ENCODE assay signal across 7 cellular contexts in the genomic region with DNA sequence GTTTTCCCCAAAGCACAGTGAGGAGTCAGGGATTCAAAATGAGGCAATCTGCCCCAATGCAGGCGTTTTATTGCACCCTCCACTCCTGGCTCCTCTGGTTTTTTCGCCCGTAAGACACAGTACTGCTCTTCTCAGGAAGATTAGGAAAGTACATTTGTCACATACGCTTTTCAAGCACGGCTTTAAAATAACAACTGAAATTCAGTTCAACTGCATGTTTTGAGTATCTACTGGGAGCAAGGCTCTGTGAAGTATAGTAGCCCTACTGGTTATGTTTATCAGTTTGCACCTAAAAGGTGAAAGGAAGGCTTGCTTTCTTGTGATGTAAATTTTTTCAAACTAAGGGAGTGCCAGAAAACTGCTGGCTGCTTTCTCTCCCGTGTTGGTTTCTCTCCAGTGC. TPM values are rescaled to one million over a fixed set of nuclear protein-coding genes. Genes with fewer than 3 reads are reported as not detected.
DNase-seq lines count a peak whose midpoint lies in the region; ATAC-seq and TF ChIP-seq lines count a peak whose summit lies in the region.

No MANE protein-coding gene starts in this region.

- DNase-seq in GM23338 (ENCODE audit: low spot score) (peak; percentile 79), PC-9 (no peak), nephron progenitor cell (no peak), NCI-H2171 (lab: John Stamatoyannopoulos, UW) (no peak)
- no peak for DNase-seq in stimulated activated CD4-positive, alpha-beta T cell treated with anti-CD3 and anti-CD28 coated beads, Interleukin-1b, Interleukin-23, amount 100 ng/mL, for 48 hours

- peaks cover 22% of the 10 kb centered on the region for H3K79me2 ChIP-seq in GM23338 (replicated peaks; ENCODE audit: insufficient read depth)
- peaks cover 34% of the 10 kb centered on the region for H3K79me2 ChIP-seq in PC-9 (ENCODE audit: low read depth)

- POLR2A ChIA-PET in PC-9 (lab: Charles Lee; ENCODE audit: unreplicated experiment) = interaction anchor here (0.6 kb wide), 1 partner anchor 202 kb away, joined by 5 read pairs; no protein-coding TSS in a partner anchor

- H3K4me1 ChIP-seq in GM23338 (ENCODE audit: insufficient read depth) = peaks cover 50% of the 10 kb centered on the region
- H3K4me1 ChIP-seq in PC-9 (replicated peaks; ENCODE audit: insufficient read depth) = peaks cover 24% of the 10 kb centered on the region
- peaks cover 14% of the 10 kb centered on the region for H3K4me1 ChIP-seq in endocrine pancreas (ENCODE audit: control insufficient read depth, insufficient read depth, low read length)

- H3K36me3 ChIP-seq in GM23338 (ENCODE audit: insufficient read depth) (no peaks in the 10 kb centered on the region), PC-9 (ENCODE audit: low read depth) (no peaks in the 10 kb centered on the region), endocrine pancreas (ENCODE audit: control insufficient read depth, insufficient read depth, low read length) (no peaks in the 10 kb centered on the region)

- peak overlapping the region; percentile 79 for H3K4me2 ChIP-seq in GM23338
- peak overlapping the region; percentile 99 for H3K4me2 ChIP-seq in PC-9

- CTCF ChIA-PET in PC-9 (lab: Charles Lee) = interaction anchor here (0.7 kb wide), 1 partner anchor 88 kb away, joined by 3 read pairs; no protein-coding TSS in a partner anchor

- H4K20me1 ChIP-seq in GM23338 (replicated peaks; ENCODE audit: insufficient read depth) = no peaks in the 10 kb centered on the region; the same call in 1 of the 2 replicates
- H4K20me1 ChIP-seq in PC-9 (ENCODE audit: insufficient read depth) = no peaks in the 10 kb centered on the region; the same call in 1 of the 2 replicates

- peaks cover 3% of the 10 kb centered on the region; the same call in 1 of the 3 replicates for H3K36me3 Mint-ChIP-seq in GM23338 (ENCODE audit: low read depth)
- peaks cover 11% of the 10 kb centered on the region for H3K36me3 Mint-ChIP-seq in nephron progenitor cell (ENCODE audit: low read depth)

- H3K9ac ChIP-seq in endocrine pancreas (ENCODE audit: control insufficient read depth, insufficient read depth, low read length) = peak overlapping the region; percentile 55

- H3F3A ChIP-seq in GM23338 (replicated peaks; ENCODE audit: low read depth) (no peaks in the 10 kb centered on the region), PC-9 (ENCODE audit: insufficient read depth, low read depth) (peaks cover 30% of the 10 kb centered on the region)

- no peaks in the 10 kb centered on the region for H3K9me2 ChIP-seq in GM23338 (ENCODE audit: insufficient read depth)
- H3K9me2 ChIP-seq in PC-9 (ENCODE audit: insufficient read depth) = no peaks in the 10 kb centered on the region

- H3K27me3 ChIP-seq in GM23338 (ENCODE audit: insufficient read depth) = peaks cover 4% of the 10 kb centered on the region; the same call in 1 of the 2 replicates
- no peaks in the 10 kb centered on the region for H3K27me3 ChIP-seq in PC-9 (ENCODE audit: insufficient read depth, low read depth)
- no peaks in the 10 kb centered on the region for H3K27me3 ChIP-seq in endocrine pancreas (ENCODE audit: control insufficient read depth, insufficient read depth, low read length)

- peak overlapping the region; percentile 99 for H3K27ac ChIP-seq in GM23338 (ENCODE audit: low read depth)
- H3K27ac ChIP-seq in PC-9 = peak overlapping the region; percentile 89

- H3K4me3 Mint-ChIP-seq in GM23338 (peak overlapping the region; percentile 86), nephron progenitor cell (peak overlapping the region; percentile 93)

- H3K9me3 ChIP-seq in PC-9 (ENCODE audit: insufficient read depth, low read depth) (no peaks in the 10 kb centered on the region), endocrine pancreas (ENCODE audit: control insufficient read depth, low read length) (no peaks in the 10 kb centered on the region)

- intact Hi-C loops in PC-9 (cut with micrococcal nuclease; ENCODE audit: unreplicated experiment) = no loop called here

- no peak for TF ChIP-seq CTCF in GM23338 (conservative IDR thresholded peaks at IDR 0.05; ENCODE audit: low read depth in 2 of 2)
- no peak for TF ChIP-seq CTCF in PC-9 (conservative IDR thresholded peaks at IDR 0.05)
- TF ChIP-seq CTCF in nephron progenitor cell (IDR thresholded peaks at IDR 0.05) = no peak

- no TSS peak for BruUV-seq in PC-9 (replicated peaks; lab: Mats Ljungman, UMichigan)

- peak overlapping the region; percentile 86 for H3K4me3 ChIP-seq in GM23338
- H3K4me3 ChIP-seq in PC-9 = peak overlapping the region; percentile 67
- H3K4me3 ChIP-seq in endocrine pancreas (ENCODE audit: control insufficient read depth, insufficient read depth, low read length) = peak overlapping the region; percentile 90

- peaks cover 61% of the 10 kb centered on the region for H3K4me1 Mint-ChIP-seq in GM23338
- H3K4me1 Mint-ChIP-seq in nephron progenitor cell = peaks cover 35% of the 10 kb centered on the region

- peak overlapping the region; percentile 98 for H3K27ac Mint-ChIP-seq in GM23338
- peak overlapping the region; percentile 99 for H3K27ac Mint-ChIP-seq in nephron progenitor cell

- H3K9me3 Mint-ChIP-seq in GM23338 (no peaks in the 10 kb centered on the region), nephron progenitor cell (no peaks in the 10 kb centered on the region)

- H3K27me3 Mint-ChIP-seq in GM23338 (ENCODE audit: insufficient read depth, low read depth, poor library complexity) (peaks cover 12% of the 10 kb centered on the region), nephron progenitor cell (ENCODE audit: low read depth, poor library complexity) (no peaks in the 10 kb centered on the region)

- no peak overlapping the region for H2AFZ ChIP-seq in GM23338
- H2AFZ ChIP-seq in PC-9 = peak overlapping the region; percentile 85

- ATAC-seq in GM23338 (peak; percentile 8), GM21360 (IDR thresholded peaks at IDR 0.05; ENCODE audit: unreplicated experiment) (no peak)

TF ChIP-seq in GM23338, 12 proteins besides CTCF, POLR2A, EP300 and RAD21 (continues in another document):
- TF ChIP-seq CREB1 (CRISPR knock-in tag; IDR thresholded peaks at IDR 0.05; ENCODE audit: low read depth) = no peak
- no peak for TF ChIP-seq ZNF114 (CRISPR knock-in tag; IDR thresholded peaks at IDR 0.05)
- TF ChIP-seq JUNB (IDR thresholded peaks at IDR 0.05; ENCODE audit: unreplicated experiment) = peak; percentile 48
- TF ChIP-seq, protein P1, sequence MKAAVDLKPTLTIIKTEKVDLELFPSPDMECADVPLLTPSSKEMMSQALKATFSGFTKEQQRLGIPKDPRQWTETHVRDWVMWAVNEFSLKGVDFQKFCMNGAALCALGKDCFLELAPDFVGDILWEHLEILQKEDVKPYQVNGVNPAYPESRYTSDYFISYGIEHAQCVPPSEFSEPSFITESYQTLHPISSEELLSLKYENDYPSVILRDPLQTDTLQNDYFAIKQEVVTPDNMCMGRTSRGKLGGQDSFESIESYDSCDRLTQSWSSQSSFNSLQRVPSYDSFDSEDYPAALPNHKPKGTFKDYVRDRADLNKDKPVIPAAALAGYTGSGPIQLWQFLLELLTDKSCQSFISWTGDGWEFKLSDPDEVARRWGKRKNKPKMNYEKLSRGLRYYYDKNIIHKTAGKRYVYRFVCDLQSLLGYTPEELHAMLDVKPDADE (IDR thresholded peaks at IDR 0.05) = no peak
- TF ChIP-seq NANOG (IDR thresholded peaks at IDR 0.05; ENCODE audit: borderline replicate concordance) = no peak
- TF ChIP-seq POLR2AphosphoS5 (IDR thresholded peaks at IDR 0.05; ENCODE audit: low read depth) = peak; percentile 70
- TF ChIP-seq, protein P2, sequence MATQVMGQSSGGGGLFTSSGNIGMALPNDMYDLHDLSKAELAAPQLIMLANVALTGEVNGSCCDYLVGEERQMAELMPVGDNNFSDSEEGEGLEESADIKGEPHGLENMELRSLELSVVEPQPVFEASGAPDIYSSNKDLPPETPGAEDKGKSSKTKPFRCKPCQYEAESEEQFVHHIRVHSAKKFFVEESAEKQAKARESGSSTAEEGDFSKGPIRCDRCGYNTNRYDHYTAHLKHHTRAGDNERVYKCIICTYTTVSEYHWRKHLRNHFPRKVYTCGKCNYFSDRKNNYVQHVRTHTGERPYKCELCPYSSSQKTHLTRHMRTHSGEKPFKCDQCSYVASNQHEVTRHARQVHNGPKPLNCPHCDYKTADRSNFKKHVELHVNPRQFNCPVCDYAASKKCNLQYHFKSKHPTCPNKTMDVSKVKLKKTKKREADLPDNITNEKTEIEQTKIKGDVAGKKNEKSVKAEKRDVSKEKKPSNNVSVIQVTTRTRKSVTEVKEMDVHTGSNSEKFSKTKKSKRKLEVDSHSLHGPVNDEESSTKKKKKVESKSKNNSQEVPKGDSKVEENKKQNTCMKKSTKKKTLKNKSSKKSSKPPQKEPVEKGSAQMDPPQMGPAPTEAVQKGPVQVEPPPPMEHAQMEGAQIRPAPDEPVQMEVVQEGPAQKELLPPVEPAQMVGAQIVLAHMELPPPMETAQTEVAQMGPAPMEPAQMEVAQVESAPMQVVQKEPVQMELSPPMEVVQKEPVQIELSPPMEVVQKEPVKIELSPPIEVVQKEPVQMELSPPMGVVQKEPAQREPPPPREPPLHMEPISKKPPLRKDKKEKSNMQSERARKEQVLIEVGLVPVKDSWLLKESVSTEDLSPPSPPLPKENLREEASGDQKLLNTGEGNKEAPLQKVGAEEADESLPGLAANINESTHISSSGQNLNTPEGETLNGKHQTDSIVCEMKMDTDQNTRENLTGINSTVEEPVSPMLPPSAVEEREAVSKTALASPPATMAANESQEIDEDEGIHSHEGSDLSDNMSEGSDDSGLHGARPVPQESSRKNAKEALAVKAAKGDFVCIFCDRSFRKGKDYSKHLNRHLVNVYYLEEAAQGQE (IDR thresholded peaks at IDR 0.05; ENCODE audit: unreplicated experiment) = no peak

RNA-seq across cellular contexts. Expression of a gene that starts 1.9 kb away (rescaled TPM):
- 33.6 and 34.7 TPM in 2 replicates for total RNA-seq in GM23338 (2014; rRNA removed; shearing (Covaris generic))
- 12.6 and 15.0 TPM in 2 replicates for polyA plus RNA-seq in GM23338 (2016; fragmentation: Nextera tagmentation; extraction: Ambion mirVana)
- total RNA-seq in PC-9 (2021) = 34.3 and 35.0 TPM in 2 replicates
